In genomic region chr11:73833067-73833466, GRCh38 we compare ENCODE assay signal across 25 cellular contexts. TPM values are rescaled to one million over a fixed set of nuclear protein-coding genes. Genes with fewer than 3 reads are reported as not detected.
DNase-seq lines count a peak whose midpoint lies in the region; ATAC-seq and TF ChIP-seq lines count a peak whose summit lies in the region.
"Had no signal": no experiment of that assay in that cellular context is flagged by ENCODE, and none has a peak within 500 bp of the region (broad histone marks: within the 10 kb centered on the region; RNA-seq: fewer than 3 reads in every experiment).

No MANE protein-coding gene starts in this region.

- no peaks in the 10 kb centered on the region for H3K9me2 ChIP-seq in PC-3 (replicated peaks; ENCODE audit: low read length)
- H3K9me2 ChIP-seq: SK-N-SH had no signal

- H3K36me3 Mint-ChIP-seq in MCF 10A (ENCODE audit: insufficient read depth, unreplicated experiment) = peaks cover 18% of the 10 kb centered on the region

- no peak for ATAC-seq in PC-3
- peak; percentile 33 for ATAC-seq in upper lobe of right lung
- no peak for ATAC-seq in GM21526 (IDR thresholded peaks at IDR 0.05; ENCODE audit: low FRiP score, unreplicated experiment)
- no peak for ATAC-seq in GM18519 (IDR thresholded peaks at IDR 0.05; ENCODE audit: low FRiP score, unreplicated experiment)
- ATAC-seq: GM23338 had no signal

- no peaks in the 10 kb centered on the region for H3K4me1 ChIP-seq in mammary epithelial cell (ENCODE audit: insufficient read depth, low read length)
- no peaks in the 10 kb centered on the region for H3K4me1 ChIP-seq in PC-3 (ENCODE audit: insufficient read depth, low read length)
- no peaks in the 10 kb centered on the region for H3K4me1 ChIP-seq in upper lobe of right lung

- H4K20me1 ChIP-seq in mammary epithelial cell (ENCODE audit: insufficient read depth, low read length) = no peaks in the 10 kb centered on the region
- no peaks in the 10 kb centered on the region for H4K20me1 ChIP-seq in PC-3 (ENCODE audit: low read length)

- no peak overlapping the region for H3K27ac Mint-ChIP-seq in MCF 10A (ENCODE audit: low read depth, unreplicated experiment)
- H3K27ac Mint-ChIP-seq: B cell; CD8-positive, alpha-beta memory T cell; GM23338; H9; HFFc6; T-helper 1 cell treated with Interleukin-12 subunit alpha and Interleukin-12 subunit beta and Interleukin-4 antibody, amounts not matched to agents 30 μg/mL and 1 μg/mL, for 36 hours had no signal

- no peak overlapping the region for H3K4me3 ChIP-seq in mammary epithelial cell (replicated peaks in 1 of 3; ENCODE audit: insufficient read depth in 1 of 3, low read depth in 2 of 3, low read length in 3 of 3)
- no peak overlapping the region for H3K4me3 ChIP-seq in PC-3 (ENCODE audit: low read length)
- H3K4me3 ChIP-seq in upper lobe of right lung = no peak overlapping the region
- H3K4me3 ChIP-seq: GM23338 had no signal

- WGBS in mammary epithelial cell (ENCODE audit: low coverage, missing lambda C conversion rate) = 79% methylated on average over 2 of the region's 2 CpGs

- H3K36me3 ChIP-seq in mammary epithelial cell (ENCODE audit: insufficient read depth, low read length) = no peaks in the 10 kb centered on the region
- H3K36me3 ChIP-seq in PC-3 (ENCODE audit: low read depth, low read length) = peaks cover 5% of the 10 kb centered on the region; the same call in 1 of the 2 replicates
- peaks cover 16% of the 10 kb centered on the region for H3K36me3 ChIP-seq in upper lobe of right lung

- dilution Hi-C loops in mammary epithelial cell (cut with HindIII; ENCODE audit: low sequenced_read_pairs) = no loop called here

- H3K79me2 ChIP-seq in mammary epithelial cell (ENCODE audit: insufficient read depth, low read length) (no peaks in the 10 kb centered on the region), PC-3 (ENCODE audit: low read length) (no peaks in the 10 kb centered on the region)

- in situ Hi-C loops in mammary epithelial cell (cut with MboI; ENCODE audit: low sequenced_read_pairs in 2 of 2) = no loop called here

- no peaks in the 10 kb centered on the region for H3K27me3 Mint-ChIP-seq in MCF 10A (ENCODE audit: insufficient read depth, unreplicated experiment)
- H3K27me3 Mint-ChIP-seq: B cell; CD8-positive, alpha-beta memory T cell had no signal

- H3K9me3 Mint-ChIP-seq in MCF 10A (ENCODE audit: unreplicated experiment) = no peaks in the 10 kb centered on the region
- H3K9me3 Mint-ChIP-seq: CD8-positive, alpha-beta memory T cell; GM23338; H9; HFFc6; T-helper 1 cell treated with Interleukin-12 subunit alpha and Interleukin-12 subunit beta and Interleukin-4 antibody, amounts not matched to agents 30 μg/mL and 1 μg/mL, for 36 hours had no signal

- BruUV-seq in MCF 10A (replicated peaks; lab: Mats Ljungman, UMichigan) = no TSS peak
- no TSS peak for BruUV-seq in mammary epithelial cell (replicated peaks; lab: Mats Ljungman, UMichigan)
- BruUV-seq in PC-3 (replicated peaks; lab: Mats Ljungman, UMichigan) = no TSS peak

- POLR2A ChIA-PET in MCF 10A (lab: Yijun Ruan, JAX) (interaction anchor here (0.6 to 0.9 kb wide), 4 partner anchors 44 to 1904 kb away, joined by 3 to 5 read pairs (median 4); partner anchors contain the start of genes MRPL48 and RNF121), PC-3 (lab: Charles Lee; ENCODE audit: unreplicated experiment) (no interaction called here)

- DNase-seq in DMS79 treated with DMSO at 0.1 percent for 48 hours (lab: John Stamatoyannopoulos, UW) (peak; percentile 8), DMS79 (lab: John Stamatoyannopoulos, UW) (no peak), MCF 10A (ENCODE audit: unreplicated experiment) (peak; percentile 6), mammary epithelial cell (no peak), PC-3 (peak; percentile 20), upper lobe of right lung (no peak)
- DNase-seq: CD8-positive, alpha-beta memory T cell; DMS 273 treated with DMSO at 0.1 percent for 48 hours; H9; HFFc6; KBM-7; MM.1S; NCI-H1417 treated with DMSO at 0.1 percent for 48 hours; NCI-H2081; NCI-H2227 treated with DMSO at 0.1 percent for 48 hours; NCI-H526 treated with DMSO at 0.1 percent for 48 hours; SK-N-SH; SW 1271 had no signal

- intact Hi-C loops in MCF 10A (cut with micrococcal nuclease) (no loop called here), mammary epithelial cell (cut with micrococcal nuclease) (no loop called here), PC-3 (cut with micrococcal nuclease) (no loop called here), upper lobe of right lung (cut with DNase I) (no loop called here)

- no peak overlapping the region for H3K4me2 ChIP-seq in mammary epithelial cell (ENCODE audit: insufficient read depth, low read depth, low read length)
- H3K4me2 ChIP-seq in PC-3 (ENCODE audit: low read length) = no peak overlapping the region
- H3K4me2 ChIP-seq: GM23338, SK-N-SH had no signal

- no peaks in the 10 kb centered on the region for H3K27me3 ChIP-seq in mammary epithelial cell (ENCODE audit: insufficient read depth, low read length)
- no peaks in the 10 kb centered on the region for H3K27me3 ChIP-seq in PC-3 (ENCODE audit: low read length)
- H3K27me3 ChIP-seq in upper lobe of right lung = no peaks in the 10 kb centered on the region

- no peak overlapping the region for H3K9ac ChIP-seq in mammary epithelial cell (ENCODE audit: insufficient read depth, low read length)
- H3K9ac ChIP-seq in PC-3 (ENCODE audit: low read length) = no peak overlapping the region
- H3K9ac ChIP-seq: SK-N-SH had no signal

- H3K4me3 Mint-ChIP-seq in MCF 10A (ENCODE audit: unreplicated experiment) = no peak overlapping the region
- H3K4me3 Mint-ChIP-seq: B cell; CD8-positive, alpha-beta memory T cell; GM23338; H9; HFFc6; T-helper 1 cell treated with Interleukin-12 subunit alpha and Interleukin-12 subunit beta and Interleukin-4 antibody, amounts not matched to agents 30 μg/mL and 1 μg/mL, for 36 hours had no signal

- CTCF ChIA-PET in MCF 10A (lab: Yijun Ruan, JAX) = interaction anchor here (0.6 kb wide), 1 partner anchor 17 kb away, joined by 3 read pairs; no protein-coding TSS in a partner anchor
- CTCF ChIA-PET in mammary epithelial cell (lab: Charles Lee; ENCODE audit: low non-redundant PET) = no interaction called here
- CTCF ChIA-PET in PC-3 (lab: Charles Lee) = no interaction called here

- no peak overlapping the region for H2AFZ ChIP-seq in mammary epithelial cell (ENCODE audit: low read depth, low read length)
- H2AFZ ChIP-seq in PC-3 (ENCODE audit: low read length) = no peak overlapping the region
- H2AFZ ChIP-seq: GM23338 had no signal

- H3F3A ChIP-seq in PC-3 (ENCODE audit: low read length, unreplicated experiment) = no peaks in the 10 kb centered on the region

- TF ChIP-seq CTCF in MCF 10A (IDR thresholded peaks at IDR 0.05; ENCODE audit: unreplicated experiment) (no peak), mammary epithelial cell (conservative IDR thresholded peaks at IDR 0.05 in 1 of 2, IDR thresholded peaks at IDR 0.05 in 1 of 2; ENCODE audit: extremely low read depth in 1 of 2, insufficient read depth in 1 of 2, low read depth in 1 of 2, low read length in 2 of 2) (no peak), PC-3 (conservative IDR thresholded peaks at IDR 0.05; ENCODE audit: low read depth, low read length) (no peak), upper lobe of right lung (IDR thresholded peaks at IDR 0.05) (no peak)

- no peak overlapping the region for H3K27ac ChIP-seq in mammary epithelial cell (ENCODE audit: insufficient read depth, low read depth, low read length)
- no peak overlapping the region for H3K27ac ChIP-seq in PC-3 (ENCODE audit: low read length)
- H3K27ac ChIP-seq in upper lobe of right lung = no peak overlapping the region
- H3K27ac ChIP-seq: 22Rv1, C4-2B had no signal

- no peaks in the 10 kb centered on the region for H3K4me1 Mint-ChIP-seq in MCF 10A (ENCODE audit: insufficient read depth, unreplicated experiment)
- H3K4me1 Mint-ChIP-seq: CD8-positive, alpha-beta memory T cell had no signal

- no peaks in the 10 kb centered on the region for H3K9me3 ChIP-seq in mammary epithelial cell (replicated peaks; ENCODE audit: insufficient read depth, low read length)
- H3K9me3 ChIP-seq in PC-3 (ENCODE audit: low read length) = no peaks in the 10 kb centered on the region
- no peaks in the 10 kb centered on the region for H3K9me3 ChIP-seq in upper lobe of right lung
- H3K9me3 ChIP-seq: SK-N-SH had no signal

RNA-seq across cellular contexts. Expression of gene COA4, which starts 43.6 kb away (rescaled TPM):
- total RNA-seq in MCF 10A (2022) = 87.1 and 103 TPM in 2 replicates
- total RNA-seq in mammary epithelial cell = 10 to 100 TPM; 58.0 to 75.4 TPM
- 118 TPM for polyA plus RNA-seq in mammary epithelial cell
- polyA minus RNA-seq in mammary epithelial cell = 71.0 TPM
- total RNA-seq in PC-3 (2014; rRNA removed) = 346 and 367 TPM in 2 replicates
- total RNA-seq in upper lobe of right lung = 48.1 TPM

RNA-seq across cellular contexts. Expression of gene PAAF1, which starts 43.7 kb away (rescaled TPM):
- total RNA-seq in MCF 10A (2022) (21.6 and 26.4 TPM in 2 replicates), mammary epithelial cell (10 to 100 TPM in 1 of 2 donors, 1 to 10 TPM in 1; 7.7 to 20.0 TPM), PC-3 (2014; rRNA removed) (13.3 and 19.5 TPM in 2 replicates), upper lobe of right lung (13.9 TPM)
- 13.9 TPM for polyA plus RNA-seq in mammary epithelial cell
- 43.8 TPM for polyA minus RNA-seq in mammary epithelial cell

RNA-seq across cellular contexts. Expression of gene MRPL48, which starts 45.4 kb away (rescaled TPM):
- total RNA-seq in MCF 10A (2022) = 36.8 and 41.6 TPM in 2 replicates
- total RNA-seq in mammary epithelial cell = 10 to 100 TPM; 12.8 to 35.1 TPM
- 34.0 TPM for polyA plus RNA-seq in mammary epithelial cell
- polyA minus RNA-seq in mammary epithelial cell = 33.3 TPM
- total RNA-seq in PC-3 (2014; rRNA removed) = 48.0 and 80.8 TPM in 2 replicates
- total RNA-seq in upper lobe of right lung = 21.4 TPM

Comparison
In these comparisons a context has a peak if more than half of its experiments do, and no peak if none do; other contexts are left out.
1. DNase-seq: peak in DMS79 treated with DMSO at 0.1 percent for 48 hours (single experiment), MCF 10A (single experiment) and PC-3 (single experiment); none in DMS79 (single experiment), mammary epithelial cell (single experiment) and upper lobe of right lung (single experiment).